In genomic region chr1:192879416-192879815, GRCh38 we compare ENCODE assay signal across 13 cellular contexts.
DNase-seq lines count a peak whose midpoint lies in the region; ATAC-seq, FAIRE-seq and TF ChIP-seq lines count a peak whose summit lies in the region.
"Had no signal": no experiment of that assay in that cellular context is flagged by ENCODE, and none has a peak within 500 bp of the region (broad histone marks: within the 10 kb centered on the region; RNA-seq: fewer than 3 reads in every experiment).

No MANE protein-coding gene starts in this region.

- H3K36me3 ChIP-seq in bronchial epithelial cell (ENCODE audit: control insufficient read depth, insufficient read depth, low read length), result no peaks in the 10 kb centered on the region

- intact Hi-C loops in Right ventricle myocardium inferior (cut with DNase I), result no loop called here
- intact Hi-C loops in cardiac septum (cut with DNase I), result loop anchor here (2.0 kb wide), 1 partner anchor 71 kb away; the partner anchor contains the start of gene RGS2

- no peak overlapping the region for H3K4me3 ChIP-seq in bronchial epithelial cell (ENCODE audit: low read depth, low read length)

- no peak for FAIRE-seq in bronchial epithelial cell (lab: Jason Lieb, UNC)
- FAIRE-seq: urothelium cell line had no signal

- TF ChIP-seq CTCF in bronchial epithelial cell (IDR thresholded peaks at IDR 0.05; ENCODE audit: insufficient read depth, low read length, severe bottlenecking), result no peak

- DNase-seq in Right ventricle myocardium inferior (ENCODE audit: missing footprints), result no peak
- no peak for DNase-seq in cardiac septum (ENCODE audit: low spot score)
- peak; percentile 39 for DNase-seq in bronchial epithelial cell (ENCODE audit: low read depth)
- DNase-seq in iris pigment epithelial cell (ENCODE audit: low read depth), result peak; percentile 30
- no peak for DNase-seq in NCI-H524 treated with DMSO at 0.1 percent for 48 hours (lab: John Stamatoyannopoulos, UW)
- no peak for DNase-seq in COLO829 (ENCODE audit: low spot score)
- DNase-seq in NCI-H345 treated with DMSO at 0.1 percent for 48 hours (lab: John Stamatoyannopoulos, UW; ENCODE audit: unreplicated experiment), result no peak
- DNase-seq: activated CD4-positive, alpha-beta memory T cell treated with anti-CD3 and anti-CD28 coated beads for 36 hours; activated naive CD4-positive, alpha-beta T cell treated with anti-CD3 and anti-CD28 coated beads for 36 hours; stimulated activated CD4-positive, alpha-beta T cell treated with anti-CD3 and anti-CD28 coated beads, Interleukin-15, amount 100 ng/mL, for 24 hours; SW 1271 had no signal

- ATAC-seq in Right ventricle myocardium inferior, result peak; percentile 79
- no peak for ATAC-seq in HG03139 (IDR thresholded peaks at IDR 0.05; ENCODE audit: unreplicated experiment)

- no peaks in the 10 kb centered on the region for H3K27me3 ChIP-seq in bronchial epithelial cell (ENCODE audit: control insufficient read depth, insufficient read depth, low read length)

Comparison
In these comparisons a context has a peak if more than half of its experiments do, and no peak if none do; other contexts are left out.
1. DNase-seq: peak in bronchial epithelial cell (single experiment) and iris pigment epithelial cell (single experiment); none in Right ventricle myocardium inferior (single experiment), cardiac septum (single experiment), NCI-H524 treated with DMSO at 0.1 percent for 48 hours (single experiment), COLO829 (single experiment) and NCI-H345 treated with DMSO at 0.1 percent for 48 hours (single experiment).